ENCODE assay signal across 10 cellular contexts in the genomic region with DNA sequence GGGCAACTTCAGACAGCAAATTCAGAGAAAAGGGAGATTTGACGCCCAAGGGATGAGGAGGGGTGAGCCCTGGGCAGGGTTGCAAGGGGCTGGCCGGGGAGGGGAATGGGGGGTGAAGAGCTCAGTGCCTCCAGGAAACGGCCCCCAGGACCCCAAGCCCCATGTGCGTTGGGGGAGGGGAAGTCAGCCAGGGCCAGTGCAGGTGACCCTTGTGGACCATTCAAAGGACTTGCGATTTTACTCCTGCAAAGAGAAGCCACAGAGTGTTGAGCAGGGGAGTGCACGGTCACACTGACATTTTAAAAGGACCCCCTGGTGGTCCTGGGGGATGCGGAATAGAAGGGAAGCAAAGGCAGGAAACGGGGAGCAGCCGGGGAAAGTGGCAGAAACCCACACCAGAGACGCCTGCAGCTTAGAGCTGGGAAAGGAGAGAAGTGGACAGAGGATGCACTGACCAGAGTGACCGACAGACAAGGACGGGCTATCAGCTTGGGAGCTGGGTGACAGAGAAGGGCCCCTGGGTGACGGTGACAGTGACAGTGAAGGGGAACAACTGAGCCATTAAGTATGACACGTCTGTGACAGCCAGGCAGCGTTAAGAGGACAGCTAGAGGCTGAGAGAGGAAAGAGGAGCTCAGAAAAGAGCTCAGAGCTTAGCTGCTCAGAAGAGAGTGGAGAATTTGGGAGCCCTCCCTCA. TPM values are rescaled to one million over a fixed set of nuclear protein-coding genes. Genes with fewer than 3 reads are reported as not detected.
DNase-seq lines count a peak whose midpoint lies in the region; ATAC-seq and TF ChIP-seq lines count a peak whose summit lies in the region.
"Had no signal": no experiment of that assay in that cellular context is flagged by ENCODE, and none has a peak within 500 bp of the region (broad histone marks: within the 10 kb centered on the region; RNA-seq: fewer than 3 reads in every experiment).

No MANE protein-coding gene starts in this region.

- H3K4me1 Mint-ChIP-seq in activated naive CD4-positive, alpha-beta T cell treated with anti-CD3 and anti-CD28 coated beads, Interleukin-2, amount 50 U/mL, for 24 hours = peaks cover 12% of the 10 kb centered on the region
- H3K4me1 Mint-ChIP-seq in WTC11 (peaks cover 28% of the 10 kb centered on the region), immature natural killer cell (peaks cover 25% of the 10 kb centered on the region in 2 donors)

- TF ChIP-seq CTCF in WTC11 (IDR thresholded peaks at IDR 0.05) = no peak

- intact Hi-C loops in head of caudate nucleus (cut with DNase I) = no loop called here

- H3K27me3 Mint-ChIP-seq in activated naive CD4-positive, alpha-beta T cell treated with anti-CD3 and anti-CD28 coated beads, Interleukin-2, amount 50 U/mL, for 24 hours = peaks cover 22% of the 10 kb centered on the region
- H3K27me3 Mint-ChIP-seq in WTC11 (ENCODE audit: low read depth) (peaks cover 25% of the 10 kb centered on the region), immature natural killer cell (ENCODE audit: low read depth in 3 of 3) (peaks cover 11 to 14% (median 14%) of the 10 kb centered on the region in 3 donors)

- no peaks in the 10 kb centered on the region for H3K36me3 Mint-ChIP-seq in activated naive CD4-positive, alpha-beta T cell treated with anti-CD3 and anti-CD28 coated beads, Interleukin-2, amount 50 U/mL, for 24 hours
- no peaks in the 10 kb centered on the region for H3K36me3 Mint-ChIP-seq in WTC11
- H3K36me3 Mint-ChIP-seq in immature natural killer cell = no peaks in the 10 kb centered on the region
- H3K36me3 Mint-ChIP-seq: CD8-positive, alpha-beta memory T cell had no signal

- POLR2A ChIA-PET in WTC11 (lab: Charles Lee) = no interaction called here

- H3K4me3 Mint-ChIP-seq in activated naive CD4-positive, alpha-beta T cell treated with anti-CD3 and anti-CD28 coated beads, Interleukin-2, amount 50 U/mL, for 24 hours = no peak overlapping the region
- H3K4me3 Mint-ChIP-seq in WTC11 = 0 out of 2 replicates have a peak overlapping the region, but pooled peaks have one; percentile 1
- peak overlapping the region in 3 of 5 donors; percentile 11 to 43 (median 28) for H3K4me3 Mint-ChIP-seq in immature natural killer cell
- H3K4me3 Mint-ChIP-seq: CD8-positive, alpha-beta memory T cell had no signal

- ATAC-seq in WTC11 = no peak; the same call in 1 of the 2 replicates

- CTCF ChIA-PET in WTC11 (lab: Charles Lee) = interaction anchor here (0.6 to 2.4 kb wide), 19 partner anchors 10 to 1462 kb away, joined by 3 to 18 read pairs (median 5); no protein-coding TSS in a partner anchor

- H3K27ac Mint-ChIP-seq in activated naive CD4-positive, alpha-beta T cell treated with anti-CD3 and anti-CD28 coated beads, Interleukin-2, amount 50 U/mL, for 24 hours = peak overlapping the region; percentile 38
- H3K27ac Mint-ChIP-seq in WTC11 (no peak overlapping the region), immature natural killer cell (peak overlapping the region in 4 of 6 donors; percentile 22 to 80 (median 57))

- no peak for DNase-seq in activated naive CD4-positive, alpha-beta T cell treated with Interleukin-2 at 50 U/mL for 16 hours
- DNase-seq in WTC11 (ENCODE audit: low spot score) (no peak), immature natural killer cell (no peak), head of caudate nucleus (no peak), NCI-H2081 (lab: John Stamatoyannopoulos, UW) (no peak), DMS 273 (lab: John Stamatoyannopoulos, UW; ENCODE audit: unreplicated experiment) (no peak)
- DNase-seq: NCI-H1436 treated with DMSO at 0.1 percent for 48 hours had no signal

- no peaks in the 10 kb centered on the region for H3K9me3 Mint-ChIP-seq in activated naive CD4-positive, alpha-beta T cell treated with anti-CD3 and anti-CD28 coated beads, Interleukin-2, amount 50 U/mL, for 24 hours
- H3K9me3 Mint-ChIP-seq in WTC11 = no peaks in the 10 kb centered on the region
- H3K9me3 Mint-ChIP-seq in immature natural killer cell = no peaks in the 10 kb centered on the region

TF ChIP-seq in WTC11, 78 proteins besides CTCF, POLR2A, EP300 and RAD21 (continues in another document):
- TF ChIP-seq ZNF416 (CRISPR knock-in tag; IDR thresholded peaks at IDR 0.05) (no peak), CREB1 (CRISPR knock-in tag; IDR thresholded peaks at IDR 0.05) (no peak), KAT7 (CRISPR knock-in tag; IDR thresholded peaks at IDR 0.05; ENCODE audit: borderline replicate concordance) (no peak), ZNF121 (CRISPR knock-in tag; IDR thresholded peaks at IDR 0.05) (no peak), TEAD1 (CRISPR knock-in tag; IDR thresholded peaks at IDR 0.05) (no peak), NR3C1 (CRISPR knock-in tag; conservative IDR thresholded peaks at IDR 0.05; ENCODE audit: low read depth) (no peak), SMAD4 (CRISPR knock-in tag; IDR thresholded peaks at IDR 0.05) (no peak), NR2C2 (CRISPR knock-in tag; IDR thresholded peaks at IDR 0.05) (no peak), ZNF232 (CRISPR knock-in tag; IDR thresholded peaks at IDR 0.05) (no peak), ZNF263 (CRISPR knock-in tag; IDR thresholded peaks at IDR 0.05; ENCODE audit: low read depth) (no peak), ELF4 (CRISPR knock-in tag; IDR thresholded peaks at IDR 0.05; ENCODE audit: low read depth) (no peak)
- TF ChIP-seq, protein P1, sequence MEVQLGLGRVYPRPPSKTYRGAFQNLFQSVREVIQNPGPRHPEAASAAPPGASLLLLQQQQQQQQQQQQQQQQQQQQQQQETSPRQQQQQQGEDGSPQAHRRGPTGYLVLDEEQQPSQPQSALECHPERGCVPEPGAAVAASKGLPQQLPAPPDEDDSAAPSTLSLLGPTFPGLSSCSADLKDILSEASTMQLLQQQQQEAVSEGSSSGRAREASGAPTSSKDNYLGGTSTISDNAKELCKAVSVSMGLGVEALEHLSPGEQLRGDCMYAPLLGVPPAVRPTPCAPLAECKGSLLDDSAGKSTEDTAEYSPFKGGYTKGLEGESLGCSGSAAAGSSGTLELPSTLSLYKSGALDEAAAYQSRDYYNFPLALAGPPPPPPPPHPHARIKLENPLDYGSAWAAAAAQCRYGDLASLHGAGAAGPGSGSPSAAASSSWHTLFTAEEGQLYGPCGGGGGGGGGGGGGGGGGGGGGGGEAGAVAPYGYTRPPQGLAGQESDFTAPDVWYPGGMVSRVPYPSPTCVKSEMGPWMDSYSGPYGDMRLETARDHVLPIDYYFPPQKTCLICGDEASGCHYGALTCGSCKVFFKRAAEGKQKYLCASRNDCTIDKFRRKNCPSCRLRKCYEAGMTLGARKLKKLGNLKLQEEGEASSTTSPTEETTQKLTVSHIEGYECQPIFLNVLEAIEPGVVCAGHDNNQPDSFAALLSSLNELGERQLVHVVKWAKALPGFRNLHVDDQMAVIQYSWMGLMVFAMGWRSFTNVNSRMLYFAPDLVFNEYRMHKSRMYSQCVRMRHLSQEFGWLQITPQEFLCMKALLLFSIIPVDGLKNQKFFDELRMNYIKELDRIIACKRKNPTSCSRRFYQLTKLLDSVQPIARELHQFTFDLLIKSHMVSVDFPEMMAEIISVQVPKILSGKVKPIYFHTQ (CRISPR knock-in tag; IDR thresholded peaks at IDR 0.05) = no peak
- TF ChIP-seq, protein P2, sequence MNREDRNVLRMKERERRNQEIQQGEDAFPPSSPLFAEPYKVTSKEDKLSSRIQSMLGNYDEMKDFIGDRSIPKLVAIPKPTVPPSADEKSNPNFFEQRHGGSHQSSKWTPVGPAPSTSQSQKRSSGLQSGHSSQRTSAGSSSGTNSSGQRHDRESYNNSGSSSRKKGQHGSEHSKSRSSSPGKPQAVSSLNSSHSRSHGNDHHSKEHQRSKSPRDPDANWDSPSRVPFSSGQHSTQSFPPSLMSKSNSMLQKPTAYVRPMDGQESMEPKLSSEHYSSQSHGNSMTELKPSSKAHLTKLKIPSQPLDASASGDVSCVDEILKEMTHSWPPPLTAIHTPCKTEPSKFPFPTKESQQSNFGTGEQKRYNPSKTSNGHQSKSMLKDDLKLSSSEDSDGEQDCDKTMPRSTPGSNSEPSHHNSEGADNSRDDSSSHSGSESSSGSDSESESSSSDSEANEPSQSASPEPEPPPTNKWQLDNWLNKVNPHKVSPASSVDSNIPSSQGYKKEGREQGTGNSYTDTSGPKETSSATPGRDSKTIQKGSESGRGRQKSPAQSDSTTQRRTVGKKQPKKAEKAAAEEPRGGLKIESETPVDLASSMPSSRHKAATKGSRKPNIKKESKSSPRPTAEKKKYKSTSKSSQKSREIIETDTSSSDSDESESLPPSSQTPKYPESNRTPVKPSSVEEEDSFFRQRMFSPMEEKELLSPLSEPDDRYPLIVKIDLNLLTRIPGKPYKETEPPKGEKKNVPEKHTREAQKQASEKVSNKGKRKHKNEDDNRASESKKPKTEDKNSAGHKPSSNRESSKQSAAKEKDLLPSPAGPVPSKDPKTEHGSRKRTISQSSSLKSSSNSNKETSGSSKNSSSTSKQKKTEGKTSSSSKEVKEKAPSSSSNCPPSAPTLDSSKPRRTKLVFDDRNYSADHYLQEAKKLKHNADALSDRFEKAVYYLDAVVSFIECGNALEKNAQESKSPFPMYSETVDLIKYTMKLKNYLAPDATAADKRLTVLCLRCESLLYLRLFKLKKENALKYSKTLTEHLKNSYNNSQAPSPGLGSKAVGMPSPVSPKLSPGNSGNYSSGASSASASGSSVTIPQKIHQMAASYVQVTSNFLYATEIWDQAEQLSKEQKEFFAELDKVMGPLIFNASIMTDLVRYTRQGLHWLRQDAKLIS (CRISPR knock-in tag; IDR thresholded peaks at IDR 0.05; ENCODE audit: borderline replicate concordance) = no peak
- TF ChIP-seq, protein P3, sequence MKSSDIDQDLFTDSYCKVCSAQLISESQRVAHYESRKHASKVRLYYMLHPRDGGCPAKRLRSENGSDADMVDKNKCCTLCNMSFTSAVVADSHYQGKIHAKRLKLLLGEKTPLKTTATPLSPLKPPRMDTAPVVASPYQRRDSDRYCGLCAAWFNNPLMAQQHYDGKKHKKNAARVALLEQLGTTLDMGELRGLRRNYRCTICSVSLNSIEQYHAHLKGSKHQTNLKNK (CRISPR knock-in tag; IDR thresholded peaks at IDR 0.05) = no peak
- TF ChIP-seq, protein P4, sequence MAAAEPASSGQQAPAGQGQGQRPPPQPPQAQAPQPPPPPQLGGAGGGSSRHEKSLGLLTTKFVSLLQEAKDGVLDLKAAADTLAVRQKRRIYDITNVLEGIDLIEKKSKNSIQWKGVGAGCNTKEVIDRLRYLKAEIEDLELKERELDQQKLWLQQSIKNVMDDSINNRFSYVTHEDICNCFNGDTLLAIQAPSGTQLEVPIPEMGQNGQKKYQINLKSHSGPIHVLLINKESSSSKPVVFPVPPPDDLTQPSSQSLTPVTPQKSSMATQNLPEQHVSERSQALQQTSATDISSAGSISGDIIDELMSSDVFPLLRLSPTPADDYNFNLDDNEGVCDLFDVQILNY (CRISPR knock-in tag; IDR thresholded peaks at IDR 0.05) = no peak

RNA-seq across cellular contexts. Expression of a gene that starts 54.0 kb away (rescaled TPM):
- 9.2 to 10.4 TPM (median 9.4 TPM) in 3 replicates for total RNA-seq in WTC11 (2021)
- not detected for polyA plus RNA-seq in immature natural killer cell
- total RNA-seq: OCI-LY7 had no signal
- polyA plus RNA-seq: CD8-positive, alpha-beta memory T cell had no signal
